2 cellular contexts compared by ENCODE assay signal in genomic region chr19:47258434-47258833, GRCh38.
TF ChIP-seq lines count a peak whose summit lies in the region.

No MANE protein-coding gene starts in this region.

TF ChIP-seq in SK-N-SH, 30 proteins besides CTCF, POLR2A, EP300 and RAD21:
- TF ChIP-seq USF1 (IDR thresholded peaks at IDR 0.05; ENCODE audit: borderline replicate concordance, low read depth), result no peak
- no peak for TF ChIP-seq MAX (IDR thresholded peaks at IDR 0.05; ENCODE audit: low read depth)
- TF ChIP-seq SIN3A (IDR thresholded peaks at IDR 0.05; ENCODE audit: borderline replicate concordance, low read depth, low read length), result no peak
- no peak for TF ChIP-seq PBX3 (IDR thresholded peaks at IDR 0.05)

TF ChIP-seq in SK-N-SH treated with all-trans-retinoic acid at 6 μM for 48 hours, 23 proteins besides CTCF, POLR2A, EP300 and RAD21 (continued from another document):
- TF ChIP-seq CSRNP3 (CRISPR knock-in tag; IDR thresholded peaks at IDR 0.05) (no peak), TSHZ2 (CRISPR knock-in tag; IDR thresholded peaks at IDR 0.05) (no peak), CSDC2 (CRISPR knock-in tag; IDR thresholded peaks at IDR 0.05) (no peak)
